ENCODE assay signal across 1 cellular context in genomic region chr3:101561630-101562328, GRCh38.
TF ChIP-seq lines count a peak whose summit lies in the region.

Gene TRMT10C (plus strand): TSS chr3:101561868. CDS start chr3:101564782, 2,914 bp downstream.

TF ChIP-seq in HEK293, 187 proteins besides CTCF, POLR2A, EP300 and RAD21 (continued from another document):
- no peak for TF ChIP-seq ZSCAN4 (tag by site-specific recombination; IDR thresholded peaks at IDR 0.05)
- peak; percentile 55 for TF ChIP-seq ZBTB17 (tag by site-specific recombination; IDR thresholded peaks at IDR 0.05)
- TF ChIP-seq ZBTB48 (tag by site-specific recombination; IDR thresholded peaks at IDR 0.05), result peak; percentile 67; the same call in 1 of the 2 replicates
- TF ChIP-seq SP3 (tag by site-specific recombination; IDR thresholded peaks at IDR 0.05), result peak; percentile 49
- TF ChIP-seq ZNF121 (tag by site-specific recombination; IDR thresholded peaks at IDR 0.05), result 0 out of 2 replicates have a peak, but pooled peaks have one; percentile 7
- TF ChIP-seq ZNF335 (tag by site-specific recombination; conservative IDR thresholded peaks at IDR 0.05), result peak; percentile 55
- peak; percentile 98 for TF ChIP-seq ZNF518A (tag by site-specific recombination; conservative IDR thresholded peaks at IDR 0.05; ENCODE audit: low read depth)
- peak; percentile 59; the same call in 1 of the 2 replicates for TF ChIP-seq ZSCAN30 (tag by site-specific recombination; IDR thresholded peaks at IDR 0.05)
- no peak for TF ChIP-seq ZBTB7A (tag by site-specific recombination; IDR thresholded peaks at IDR 0.05; ENCODE audit: low read depth)
- TF ChIP-seq PBX3 (CRISPR knock-in tag; IDR thresholded peaks at IDR 0.05), result no peak
- peak; percentile 28; the same call in 1 of the 2 replicates for TF ChIP-seq SP7 (tag by site-specific recombination; IDR thresholded peaks at IDR 0.05)
